27 cellular contexts compared by ENCODE assay signal in genomic region chr4:73012673-73013072, GRCh38. TPM values are rescaled to one million over a fixed set of nuclear protein-coding genes. Genes with fewer than 3 reads are reported as not detected.
DNase-seq lines count a peak whose midpoint lies in the region; ATAC-seq, FAIRE-seq and TF ChIP-seq lines count a peak whose summit lies in the region.
"Had no signal": no experiment of that assay in that cellular context is flagged by ENCODE, and none has a peak within 500 bp of the region (broad histone marks: within the 10 kb centered on the region; RNA-seq: fewer than 3 reads in every experiment).

No MANE protein-coding gene starts in this region.

- H2BK5ac ChIP-seq in H1 (ENCODE audit: low read depth, low read length), result no peak overlapping the region

- no peak for TF ChIP-seq RAD21 in H1 (IDR thresholded peaks at IDR 0.05 in 1 of 2, conservative IDR thresholded peaks at IDR 0.05 in 1 of 2; ENCODE audit: low read depth in 2 of 2, low read length in 2 of 2)

- no peak overlapping the region for H3K4ac ChIP-seq in H1 (replicated peaks; ENCODE audit: insufficient read length, low read depth, low read length)

- intact Hi-C loops in posterior vena cava (cut with DNase I), result loop anchor here (10.0 kb wide), 1 partner anchor 308 kb away; no protein-coding TSS in a partner anchor
- intact Hi-C loops in stomach (cut with DNase I; ENCODE audit: low total_unique reads), result loop anchor here (10.0 kb wide), 1 partner anchor 308 kb away; no protein-coding TSS in a partner anchor
- intact Hi-C loops in Right ventricle myocardium inferior (cut with DNase I), result no loop called here

- H3K23me2 ChIP-seq in H1 (ENCODE audit: low read depth, low read length), result no peaks in the 10 kb centered on the region

- no peak overlapping the region for H3K9ac ChIP-seq in H1 (replicated peaks in 1 of 4; ENCODE audit: extremely low read depth in 1 of 4, low read depth in 3 of 4, low read length in 3 of 4)
- H3K9ac ChIP-seq: BLaER1 had no signal

- H2BK20ac ChIP-seq in H1 (ENCODE audit: low read length), result no peak overlapping the region

- TF ChIP-seq POLR2A in H1 (IDR thresholded peaks at IDR 0.05; ENCODE audit: control extremely low read depth in 1 of 2, low read depth in 2 of 2, low read length in 2 of 2), result no peak
- TF ChIP-seq POLR2A in stomach (IDR thresholded peaks at IDR 0.05), result no peak

- no peak overlapping the region for H2BK120ac ChIP-seq in H1 (replicated peaks; ENCODE audit: low read depth, low read length)

- no peak overlapping the region for H3K18ac ChIP-seq in H1 (ENCODE audit: extremely low read depth, low read length)

- no peak for TF ChIP-seq EP300 in H1 (IDR thresholded peaks at IDR 0.05; ENCODE audit: borderline replicate concordance in 1 of 2, low read depth in 2 of 2, low read length in 2 of 2)
- no peak for TF ChIP-seq EP300 in stomach (IDR thresholded peaks at IDR 0.05)

- H3K14ac ChIP-seq in H1 (ENCODE audit: insufficient read length), result no peak overlapping the region

- H3K23ac ChIP-seq in H1 (ENCODE audit: insufficient read length), result no peak overlapping the region

- H3K27ac ChIP-seq in H1 (ENCODE audit: low read depth, low read length) (no peak overlapping the region), osteoblast (ENCODE audit: low read depth, low read length) (no peak overlapping the region), stomach (no peak overlapping the region)
- H3K27ac ChIP-seq: BLaER1 had no signal

- H3K9me3 ChIP-seq in H1 (ENCODE audit: insufficient read depth in 2 of 2, low read depth in 1 of 2, low read length in 1 of 2), result no peaks in the 10 kb centered on the region
- peaks cover 5% of the 10 kb centered on the region for H3K9me3 ChIP-seq in osteoblast (ENCODE audit: low read depth, low read length)
- H3K9me3 ChIP-seq in stomach, result peaks cover 0 to 17% (median 5%) of the 10 kb centered on the region in 4 donors
- H3K9me3 ChIP-seq: BE2C had no signal

- no peaks in the 10 kb centered on the region for H3K79me2 ChIP-seq in H1 (ENCODE audit: control insufficient read depth in 1 of 2, insufficient read depth in 2 of 2, low read length in 2 of 2)
- H3K79me2 ChIP-seq in osteoblast (ENCODE audit: insufficient read depth, low read length), result no peaks in the 10 kb centered on the region

- POLR2A ChIA-PET in H1 (lab: Charles Lee; ENCODE audit: partially characterized antibody), result interaction anchor here (0.8 kb wide), 1 partner anchor 57 kb away, joined by 3 read pairs; the partner anchor contains the start of gene COX18

- no peaks in the 10 kb centered on the region for H3K4me1 ChIP-seq in H1 (replicated peaks in 1 of 4; ENCODE audit: control insufficient read depth in 3 of 4, insufficient read depth in 4 of 4, low read length in 3 of 4)
- no peaks in the 10 kb centered on the region for H3K4me1 ChIP-seq in osteoblast (ENCODE audit: insufficient read depth, low read length)
- H3K4me1 ChIP-seq in stomach, result no peaks in the 10 kb centered on the region
- H3K4me1 ChIP-seq: BE2C, BLaER1 had no signal

- WGBS in H1 (ENCODE audit: extremely low coverage in 1 of 2, insufficient coverage in 1 of 2, insufficient read length in 1 of 2, insufficient replicate concordance in 2 of 2, low coverage in 1 of 2, low lambda C conversion rate in 2 of 2, missing lambda C conversion rate in 1 of 2), 2 experiments, result 88% methylated on average over 4 of the region's 4 CpGs; no CpG with 5 or more reads in 1 of the 2 experiments
- 83 to 92% (median 88%) methylated on average over 4 of the region's 4 CpGs for WGBS in stomach, 5 donors

- no peak overlapping the region for H4K8ac ChIP-seq in H1 (ENCODE audit: extremely low read depth, insufficient read depth, low read length)

- H3K4me2 ChIP-seq in H1 (ENCODE audit: insufficient read depth in 1 of 2, low read depth in 2 of 2, low read length in 2 of 2), result no peak overlapping the region
- no peak overlapping the region for H3K4me2 ChIP-seq in osteoblast (ENCODE audit: insufficient read depth, low read length)
- H3K4me2 ChIP-seq: BLaER1 had no signal

- H2AK5ac ChIP-seq in H1 (ENCODE audit: low read depth, low read length), result no peak overlapping the region

- H3K4me3 ChIP-seq in H1 (ENCODE audit: extremely low read depth in 1 of 4, insufficient read depth in 2 of 4, low read depth in 3 of 4, low read length in 4 of 4) (no peak overlapping the region), osteoblast (ENCODE audit: insufficient read depth, low read length) (no peak overlapping the region), stomach (no peak overlapping the region)
- H3K4me3 ChIP-seq: GM12878 had no signal

- H3K27me3 ChIP-seq in H1 (replicated peaks in 1 of 4; ENCODE audit: control insufficient read depth in 3 of 4, extremely low read depth in 1 of 4, insufficient read depth in 3 of 4, low read length in 3 of 4) (no peaks in the 10 kb centered on the region), osteoblast (ENCODE audit: insufficient read depth, low read length) (no peaks in the 10 kb centered on the region), stomach (no peaks in the 10 kb centered on the region)
- H3K27me3 ChIP-seq: BE2C, BLaER1 had no signal

- H3K79me1 ChIP-seq in H1 (ENCODE audit: low read depth, low read length), result no peaks in the 10 kb centered on the region

- no peak for DNase-seq in H1 (ENCODE audit: low read depth in 1 of 2, low spot score in 2 of 2)
- peak; percentile 3 for DNase-seq in osteoblast (ENCODE audit: insufficient read length, low spot score, missing footprints)
- DNase-seq in posterior vena cava (ENCODE audit: low spot score), result peak; percentile 48
- DNase-seq in stomach, result no peak
- DNase-seq in Right ventricle myocardium inferior (ENCODE audit: missing footprints), result no peak
- DNase-seq: 8988T; ACHN; BE2C; C1 segment of cervical spinal cord; CD4-positive, alpha-beta memory T cell; CD4-positive, CD25-positive, alpha-beta regulatory T cell; CD8-positive, alpha-beta memory T cell; COR-L47; DMS 273 treated with DMSO at 0.1 percent for 48 hours; DMS153; DMS79; DND-41; EL; GDM1 had no signal

- no peak overlapping the region for H3K56ac ChIP-seq in H1 (replicated peaks; ENCODE audit: insufficient read length, low read depth, low read length)

- no peaks in the 10 kb centered on the region for H3K36me3 ChIP-seq in H1 (ENCODE audit: control insufficient read depth in 2 of 4, insufficient read depth in 4 of 4, low read length in 3 of 4)
- H3K36me3 ChIP-seq in osteoblast (ENCODE audit: insufficient read depth, low read length), result no peaks in the 10 kb centered on the region
- no peaks in the 10 kb centered on the region for H3K36me3 ChIP-seq in stomach
- H3K36me3 ChIP-seq: BE2C, BLaER1 had no signal

- H4K91ac ChIP-seq in H1 (replicated peaks; ENCODE audit: insufficient read length, low read length), result no peak overlapping the region

- H4K20me1 ChIP-seq in H1 (replicated peaks in 1 of 2; ENCODE audit: control insufficient read depth in 1 of 2, insufficient read depth in 2 of 2, low read length in 2 of 2), result no peaks in the 10 kb centered on the region
- H4K20me1 ChIP-seq in osteoblast (ENCODE audit: insufficient read depth, low read length), result no peaks in the 10 kb centered on the region
- H4K20me1 ChIP-seq: BLaER1 had no signal

- no peak for FAIRE-seq in H1 (lab: Jason Lieb, UNC)
- FAIRE-seq: A204.1, GM12878, GM12892, GM18507, GM19239 had no signal

- H2BK15ac ChIP-seq in H1 (ENCODE audit: low read length), result peak overlapping the region; percentile 23; the same call in 1 of the 2 replicates

- CTCF ChIA-PET in H1 (lab: Charles Lee; ENCODE audit: partially characterized antibody), result interaction anchor here (0.7 to 2.2 kb wide), 4 partner anchors 8 to 709 kb away, joined by 3 to 11 read pairs (median 5); no protein-coding TSS in a partner anchor

- TF ChIP-seq CTCF in H1 (IDR thresholded peaks at IDR 0.05; ENCODE audit: control extremely low read depth in 1 of 3, insufficient read depth in 1 of 3, low read depth in 1 of 3, low read length in 3 of 3) (no peak), osteoblast (IDR thresholded peaks at IDR 0.05; ENCODE audit: extremely low read depth, low read depth, low read length) (no peak), stomach (IDR thresholded peaks at IDR 0.05) (no peak)

- H2BK12ac ChIP-seq in H1 (ENCODE audit: low read depth, low read length), result no peak overlapping the region

- no peak overlapping the region for H2AFZ ChIP-seq in H1 (ENCODE audit: low read length)
- no peak overlapping the region for H2AFZ ChIP-seq in osteoblast (ENCODE audit: low read length)

- H4K5ac ChIP-seq in H1 (ENCODE audit: insufficient read length, low read depth, low read length), result no peak overlapping the region

- ATAC-seq in HG03108 (IDR thresholded peaks at IDR 0.05; ENCODE audit: unreplicated experiment) (no peak), Right ventricle myocardium inferior (no peak), GM18861 (IDR thresholded peaks at IDR 0.05; ENCODE audit: unreplicated experiment) (no peak)
- ATAC-seq: GM12878 had no signal

TF ChIP-seq in H1, 55 proteins besides CTCF, POLR2A, EP300 and RAD21:
- TF ChIP-seq TCF12 (IDR thresholded peaks at IDR 0.05; ENCODE audit: low read depth, low read length) (no peak), GTF2F1 (IDR thresholded peaks at IDR 0.05; ENCODE audit: borderline replicate concordance, low read depth, low read length) (no peak), BRCA1 (IDR thresholded peaks at IDR 0.05; ENCODE audit: low read depth, low read length) (no peak), ZNF274 (IDR thresholded peaks at IDR 0.05; ENCODE audit: borderline replicate concordance, extremely low read depth, low read length) (no peak), SIRT6 (IDR thresholded peaks at IDR 0.05; ENCODE audit: low read length) (no peak), CBX5 (IDR thresholded peaks at IDR 0.05; ENCODE audit: low read depth, low read length) (no peak), EZH2 (IDR thresholded peaks at IDR 0.05; ENCODE audit: low read depth, low read length, severe bottlenecking) (no peak)
TF ChIP-seq in H1: peak in this region for 0.

RNA-seq across cellular contexts. Expression of gene COX18, which starts 56.8 kb away (rescaled TPM):
- total RNA-seq in H1 (2021; fragmentation: NEBNext Ultra II Directional; extraction: Animal tissue kit (Norgen Biotek cat#: 25700)), result 21.3 and 23.0 TPM in 2 replicates
- 19.7 and 23.7 TPM in 2 replicates for polyA plus RNA-seq in H1 (2011; rRNA removed)
- 19.8 TPM for polyA plus RNA-seq in H1 (2011; cell fraction: cytosol; rRNA removed)
- polyA plus RNA-seq in H1 (2011; cell fraction: nucleus; rRNA removed), result 14.7 TPM
- polyA plus RNA-seq in H1 (2012, experiment 1 of 2), result 13.0 to 17.9 TPM (median 14.6 TPM) in 4 replicates
- polyA plus RNA-seq in H1 (2012, experiment 2 of 2), result 13.6 TPM
- 15.0 TPM for polyA plus RNA-seq in H1 (2013, experiment 1 of 2)
- polyA plus RNA-seq in H1 (2013, experiment 2 of 2), result 16.8 TPM
- 39.0 and 44.0 TPM in 2 replicates for polyA minus RNA-seq in H1 (2011; rRNA and poly(A)+ RNA removed)
- 18.0 TPM for polyA minus RNA-seq in H1 (2011; cell fraction: cytosol; rRNA and poly(A)+ RNA removed)
- 24.5 TPM for polyA minus RNA-seq in H1 (2011; cell fraction: nucleus; rRNA and poly(A)+ RNA removed)
- 25.9 and 29.0 TPM in 2 replicates for total RNA-seq in osteoblast
- total RNA-seq in posterior vena cava, result 1 to 10 TPM; 7.8 to 9.7 TPM
- total RNA-seq in stomach, result 10 to 100 TPM in 3 of 5 donors, 1 to 10 TPM in 2; 2.3 to 26.8 (median 11.0) TPM
- 1 to 10 TPM; 7.0 to 8.1 (median 8.0) TPM for polyA plus RNA-seq in stomach
- 14.9 TPM for total RNA-seq in Right ventricle myocardium inferior

Comparison
In these comparisons a context has a peak if more than half of its experiments do, and no peak if none do; other contexts are left out.
1. DNase-seq: peak in osteoblast (single experiment) and posterior vena cava (single experiment); none in H1 (0 of 2), stomach (single experiment) and Right ventricle myocardium inferior (single experiment).